16 cellular contexts compared by ENCODE assay signal in genomic region chr1:70930062-70930461, GRCh38.
"Had no signal": no experiment of that assay in that cellular context is flagged by ENCODE, and none has a peak within 500 bp of the region (broad histone marks: within the 10 kb centered on the region; RNA-seq: fewer than 3 reads in every experiment).

No MANE protein-coding gene starts in this region.

- H3K27me3 ChIP-seq: gastroesophageal sphincter, heart left ventricle, left lung, sigmoid colon, spleen, thyroid gland had no signal

- FAIRE-seq: bronchial epithelial cell had no signal

- ATAC-seq: activated naive CD4-positive, alpha-beta T cell treated with anti-CD3 and anti-CD28 coated beads, Interleukin-2, amount 50 U/mL, for 72 hours; esophagus mucosa; gastroesophageal sphincter; heart left ventricle; left lung; stimulated activated naive B cell treated with anti-CD40 and anti-IgM and Interleukin-4, amounts not matched to agents 10 μg/mL and 1 μg/mL and 100 μg/mL, for 72 hours had no signal

- H3K9me3 ChIP-seq: gastroesophageal sphincter, heart left ventricle, left lung, sigmoid colon, spleen, thyroid gland had no signal

- H3K27ac ChIP-seq: gastroesophageal sphincter, heart left ventricle, left lung, sigmoid colon, spleen, thyroid gland had no signal

- DNase-seq: activated CD4-positive, alpha-beta T cell treated with anti-CD3 and anti-CD28 coated beads, Interleukin-2, amount 50 U/mL, for 4 hours; activated gamma-delta T cell treated with Interleukin-2 at 50 U/mL for 16 hours; cerebellar nuclear complex; effector CD8-positive, alpha-beta T cell; heart left ventricle; left lung; occipital lobe; posterior cingulate gyrus; sigmoid colon; spleen; stimulated activated naive B cell treated with anti-CD40 and anti-IgM and Interleukin-4, amounts not matched to agents 10 μg/mL and 1 μg/mL and 100 μg/mL, for 72 hours; thyroid gland had no signal

- H3K4me3 ChIP-seq: gastroesophageal sphincter, heart left ventricle, left lung, sigmoid colon, spleen, thyroid gland had no signal

- H3K36me3 ChIP-seq: gastroesophageal sphincter, heart left ventricle, left lung, sigmoid colon, spleen, thyroid gland had no signal

- H3K4me1 ChIP-seq: heart left ventricle, left lung, spleen, thyroid gland had no signal
